ENCODE assay signal across 19 cellular contexts in genomic region chr5:83376461-83376860, GRCh38.
DNase-seq lines count a peak whose midpoint lies in the region; ATAC-seq and TF ChIP-seq lines count a peak whose summit lies in the region.
"Had no signal": no experiment of that assay in that cellular context is flagged by ENCODE, and none has a peak within 500 bp of the region (broad histone marks: within the 10 kb centered on the region; RNA-seq: fewer than 3 reads in every experiment).

No MANE protein-coding gene starts in this region.

- H3K4me1 Mint-ChIP-seq in MCF 10A (ENCODE audit: insufficient read depth, unreplicated experiment) = peaks cover 15% of the 10 kb centered on the region
- H3K4me1 Mint-ChIP-seq: CD4-positive, alpha-beta memory T cell had no signal

- no TSS peak for BruUV-seq in MCF 10A (replicated peaks; lab: Mats Ljungman, UMichigan)

- H3K9ac ChIP-seq in skeletal muscle tissue (ENCODE audit: low read depth in 1 of 3, low read length in 3 of 3) = no peak overlapping the region
- H3K9ac ChIP-seq: KMS-11 had no signal

- H3K4me3 ChIP-seq in breast epithelium (no peak overlapping the region), MG63 (no peak overlapping the region), fibroblast of the aortic adventitia (ENCODE audit: low read depth, low read length) (no peak overlapping the region), skeletal muscle tissue (ENCODE audit: low read length in 3 of 3) (no peak overlapping the region)
- H3K4me3 ChIP-seq: GM12878 had no signal

- no peaks in the 10 kb centered on the region for H3K9me3 ChIP-seq in breast epithelium
- no peaks in the 10 kb centered on the region for H3K9me3 ChIP-seq in MG63
- H3K9me3 ChIP-seq in skeletal muscle tissue (ENCODE audit: control insufficient read depth in 3 of 3, low read length in 3 of 3) = no peaks in the 10 kb centered on the region
- H3K9me3 ChIP-seq: BE2C had no signal

- H3K36me3 ChIP-seq in breast epithelium (no peaks in the 10 kb centered on the region), MG63 (no peaks in the 10 kb centered on the region), skeletal muscle tissue (ENCODE audit: control insufficient read depth in 3 of 3, insufficient read depth in 3 of 3, low read length in 3 of 3) (no peaks in the 10 kb centered on the region)
- H3K36me3 ChIP-seq: BE2C had no signal

- H3K27me3 ChIP-seq in breast epithelium (no peaks in the 10 kb centered on the region), MG63 (no peaks in the 10 kb centered on the region), skeletal muscle tissue (ENCODE audit: control insufficient read depth in 3 of 3, insufficient read depth in 3 of 3, low read length in 3 of 3) (no peaks in the 10 kb centered on the region)
- H3K27me3 ChIP-seq: BE2C had no signal

- intact Hi-C loops in MCF 10A (cut with micrococcal nuclease) (no loop called here), breast epithelium (cut with DNase I; ENCODE audit: low total_unique reads) (no loop called here)

- H3K4me3 Mint-ChIP-seq in MCF 10A (ENCODE audit: unreplicated experiment) = no peak overlapping the region
- H3K4me3 Mint-ChIP-seq: CD4-positive, alpha-beta memory T cell had no signal

- POLR2A ChIA-PET in MCF 10A (lab: Yijun Ruan, JAX) = no interaction called here

- TF ChIP-seq CTCF in MCF 10A (IDR thresholded peaks at IDR 0.05; ENCODE audit: unreplicated experiment) = no peak
- TF ChIP-seq CTCF in breast epithelium (IDR thresholded peaks at IDR 0.05) = no peak
- no peak for TF ChIP-seq CTCF in fibroblast of the aortic adventitia (IDR thresholded peaks at IDR 0.05; ENCODE audit: insufficient read depth, low read length)

- H3K4me1 ChIP-seq in breast epithelium = no peaks in the 10 kb centered on the region
- H3K4me1 ChIP-seq in skeletal muscle tissue (ENCODE audit: control insufficient read depth in 3 of 3, insufficient read depth in 3 of 3, low read length in 3 of 3) = no peaks in the 10 kb centered on the region

- no peaks in the 10 kb centered on the region for H3K27me3 Mint-ChIP-seq in MCF 10A (ENCODE audit: insufficient read depth, unreplicated experiment)

- H3K9me3 Mint-ChIP-seq in MCF 10A (ENCODE audit: unreplicated experiment) = no peaks in the 10 kb centered on the region
- H3K9me3 Mint-ChIP-seq: CD4-positive, alpha-beta memory T cell had no signal

- ATAC-seq in GM21515 (IDR thresholded peaks at IDR 0.05; ENCODE audit: unreplicated experiment) = no peak
- ATAC-seq: GM12878 had no signal

- TF ChIP-seq POLR2A in breast epithelium (IDR thresholded peaks at IDR 0.05) = no peak

- DNase-seq in MCF 10A (ENCODE audit: unreplicated experiment) = no peak
- DNase-seq in breast epithelium (ENCODE audit: low spot score in 2 of 2) = no peak
- peak; percentile 54 for DNase-seq in MG63
- peak; percentile 55 for DNase-seq in fibroblast of the aortic adventitia (ENCODE audit: low read depth)
- no peak for DNase-seq in NCI-H146 (lab: John Stamatoyannopoulos, UW)
- no peak for DNase-seq in 8988T
- DNase-seq: BE2C; CD4-positive, alpha-beta memory T cell; DMS153; NCI-H1048; NCI-H1436; NCI-H2029; NCI-H345; NCI-H524 treated with DMSO at 0.1 percent for 48 hours had no signal

- CTCF ChIA-PET in MCF 10A (lab: Yijun Ruan, JAX) = no interaction called here

- no peaks in the 10 kb centered on the region for H3K36me3 Mint-ChIP-seq in MCF 10A (ENCODE audit: insufficient read depth, unreplicated experiment)
- H3K36me3 Mint-ChIP-seq: CD4-positive, alpha-beta memory T cell had no signal

- peak overlapping the region; percentile 51 for H3K27ac Mint-ChIP-seq in MCF 10A (ENCODE audit: low read depth, unreplicated experiment)
- H3K27ac Mint-ChIP-seq: CD4-positive, alpha-beta memory T cell had no signal

- H3K27ac ChIP-seq in breast epithelium = peak overlapping the region in 1 of 2 donors; percentile 52
- H3K27ac ChIP-seq in skeletal muscle tissue (ENCODE audit: low read depth, low read length) = peak overlapping the region; percentile 52
- H3K27ac ChIP-seq: 22Rv1, KMS-11 had no signal

Comparison
In these comparisons a context has a peak if more than half of its experiments do, and no peak if none do; other contexts are left out.
1. DNase-seq: peak in MG63 (single experiment) and fibroblast of the aortic adventitia (single experiment); none in MCF 10A (single experiment), breast epithelium (0 of 2), NCI-H146 (single experiment) and 8988T (single experiment).